ENCODE assay signal across 8 cellular contexts in genomic region chr13:39263033-39263432, GRCh38.
A peak's percentile ranks its signal among the peaks of the same experiment; 100 is the strongest.
DNase-seq lines count a peak whose midpoint lies in the region; ATAC-seq and TF ChIP-seq lines count a peak whose summit lies in the region.

No MANE protein-coding gene starts in this region.

- no peaks in the 10 kb centered on the region for H4K20me1 ChIP-seq in smooth muscle cell (ENCODE audit: low read depth)

- no peaks in the 10 kb centered on the region for H3K79me2 ChIP-seq in smooth muscle cell (ENCODE audit: low read depth)

- in situ Hi-C loops in Caki2 (cut with HindIII; ENCODE audit: low pct_unique_long_range_greater_than_20kb, low sequenced_read_pairs), result no loop called here

- no peaks in the 10 kb centered on the region for H3K4me1 ChIP-seq in smooth muscle cell (ENCODE audit: low read depth)

- no peak overlapping the region for H3K4me3 ChIP-seq in smooth muscle cell

- intact Hi-C loops in left ventricle myocardium superior (cut with micrococcal nuclease), result loop anchor here (5.0 to 10.0 kb wide), 2 partner anchors 208 to 349 kb away; no protein-coding TSS in a partner anchor

- no peaks in the 10 kb centered on the region for H3K27me3 ChIP-seq in smooth muscle cell (ENCODE audit: low read depth)

- no peak overlapping the region for H2AFZ ChIP-seq in smooth muscle cell (ENCODE audit: low read depth)

- DNase-seq in Caki2 (ENCODE audit: low read depth) (peak; percentile 15), NCI-H526 treated with DMSO at 0.1 percent for 48 hours (lab: John Stamatoyannopoulos, UW) (peak; percentile 65), left ventricle myocardium superior (no peak), smooth muscle cell (lab: John Stamatoyannopoulos, UW; ENCODE audit: unreplicated experiment) (no peak), DMS114 treated with DMSO at 0.1 percent for 48 hours (lab: John Stamatoyannopoulos, UW; ENCODE audit: unreplicated experiment) (no peak)
- DNase-seq in activated naive CD4-positive, alpha-beta T cell treated with anti-CD3 and anti-CD28 coated beads, Interleukin-2, amount 50 U/mL, for 16 hours, result peak; percentile 31

- peak; percentile 62 for TF ChIP-seq CTCF in smooth muscle cell (IDR thresholded peaks at IDR 0.05; ENCODE audit: borderline replicate concordance, insufficient read depth, poor library complexity, severe bottlenecking)

- H3K9me3 ChIP-seq in smooth muscle cell (replicated peaks; ENCODE audit: low read depth), result no peaks in the 10 kb centered on the region

- H3K4me2 ChIP-seq in smooth muscle cell, result no peak overlapping the region

- H3F3A ChIP-seq in smooth muscle cell (ENCODE audit: low read depth), result no peaks in the 10 kb centered on the region

- ATAC-seq in GM19025 (IDR thresholded peaks at IDR 0.05; ENCODE audit: low read depth, unreplicated experiment) (peak; percentile 74), HG03342 (IDR thresholded peaks at IDR 0.05; ENCODE audit: unreplicated experiment) (peak; percentile 91), left ventricle myocardium superior (peak; percentile 78)

- no peaks in the 10 kb centered on the region for H3K36me3 ChIP-seq in smooth muscle cell (ENCODE audit: low read depth)

- WGBS in smooth muscle cell (ENCODE audit: low lambda C conversion rate), result 0% methylated on average over 1 of the region's 1 CpG

- H3K27ac ChIP-seq in smooth muscle cell (ENCODE audit: low read depth), result no peak overlapping the region

- no peak overlapping the region for H3K9ac ChIP-seq in smooth muscle cell (ENCODE audit: low read depth)

Comparison
In these comparisons a context has a peak if more than half of its experiments do, and no peak if none do; other contexts are left out.
1. DNase-seq: peak in Caki2 (single experiment), NCI-H526 treated with DMSO at 0.1 percent for 48 hours (single experiment) and activated naive CD4-positive, alpha-beta T cell treated with anti-CD3 and anti-CD28 coated beads, Interleukin-2, amount 50 U/mL, for 16 hours (single experiment); none in left ventricle myocardium superior (single experiment), smooth muscle cell (single experiment) and DMS114 treated with DMSO at 0.1 percent for 48 hours (single experiment).
2. Peak in every context shown above with its lines, with median percentiles within 50 percentile points of each other: ATAC-seq.